8 cellular contexts compared by ENCODE assay signal in the genomic region with DNA sequence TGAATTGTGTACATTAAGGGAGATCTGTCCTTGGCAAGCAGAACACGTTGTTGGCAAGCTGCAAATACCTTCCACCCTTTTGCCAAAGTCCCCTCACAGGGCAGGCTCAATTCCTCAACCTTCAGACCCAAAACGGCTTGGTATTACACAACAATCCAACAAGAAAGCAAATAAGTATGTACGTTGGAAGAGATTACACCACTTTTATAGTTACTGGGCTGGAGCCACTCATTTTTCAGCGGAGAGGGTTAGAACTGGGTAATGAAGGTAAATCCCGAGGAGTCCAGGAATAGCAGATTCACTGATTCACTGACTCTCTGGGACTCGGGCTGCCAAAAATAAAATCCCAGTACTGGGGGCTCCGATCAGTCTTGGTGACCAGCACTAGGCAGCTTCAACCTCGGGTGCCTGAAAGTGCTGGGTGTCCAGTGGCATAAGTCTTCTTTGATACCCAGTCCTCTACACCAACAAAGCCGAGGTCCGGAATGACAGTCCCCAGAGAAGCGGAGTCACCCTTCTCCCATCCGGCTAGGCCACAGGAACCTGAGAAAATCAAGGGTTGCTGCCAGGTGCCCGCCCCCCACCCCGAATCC. TPM values are rescaled to one million over a fixed set of nuclear protein-coding genes. Genes with fewer than 3 reads are reported as not detected.
A peak's percentile ranks its signal among the peaks of the same experiment; 100 is the strongest.
DNase-seq lines count a peak whose midpoint lies in the region; ATAC-seq and TF ChIP-seq lines count a peak whose summit lies in the region.

No MANE protein-coding gene starts in this region.

- peaks cover 21% of the 10 kb centered on the region for H3K79me2 ChIP-seq in osteoblast (ENCODE audit: insufficient read depth, low read length)

- H3K9me3 ChIP-seq in osteoblast (ENCODE audit: low read depth, low read length), result no peaks in the 10 kb centered on the region

- H3K4me2 ChIP-seq in osteoblast (ENCODE audit: insufficient read depth, low read length), result peak overlapping the region; percentile 83

- no peaks in the 10 kb centered on the region for H3K36me3 ChIP-seq in osteoblast (ENCODE audit: insufficient read depth, low read length)

- H3K4me1 ChIP-seq in osteoblast (ENCODE audit: insufficient read depth, low read length), result peaks cover 5% of the 10 kb centered on the region

- no peaks in the 10 kb centered on the region for H3K27me3 ChIP-seq in osteoblast (ENCODE audit: insufficient read depth, low read length)

- peak; percentile 1 for ATAC-seq in HG02759 (IDR thresholded peaks at IDR 0.05; ENCODE audit: unreplicated experiment)
- no peak for ATAC-seq in HG03025 (IDR thresholded peaks at IDR 0.05; ENCODE audit: low FRiP score, unreplicated experiment)

- H3K4me3 ChIP-seq in GM12864 (ENCODE audit: low read depth, low read length) (peak overlapping the region; percentile 80), foreskin fibroblast (ENCODE audit: low read depth in 1 of 2, low read length in 2 of 2) (peak overlapping the region; percentile 78 to 79), osteoblast (ENCODE audit: insufficient read depth, low read length) (peak overlapping the region; percentile 89)

- TF ChIP-seq CTCF in GM12864 (IDR thresholded peaks at IDR 0.05; ENCODE audit: low read depth, low read length, missing control alignments) (no peak), foreskin fibroblast (IDR thresholded peaks at IDR 0.05; ENCODE audit: low read depth, low read length) (no peak), osteoblast (IDR thresholded peaks at IDR 0.05; ENCODE audit: extremely low read depth, low read depth, low read length) (no peak)

- H4K20me1 ChIP-seq in osteoblast (ENCODE audit: insufficient read depth, low read length), result no peaks in the 10 kb centered on the region

- H3K27ac ChIP-seq in osteoblast (ENCODE audit: low read depth, low read length), result peak overlapping the region; percentile 85

- peak overlapping the region; percentile 91 for H2AFZ ChIP-seq in osteoblast (ENCODE audit: low read length)

- DNase-seq in GM12864 (ENCODE audit: low read depth), result no peak
- DNase-seq in SW480 (ENCODE audit: low spot score), result peak; percentile 3
- peak in 1 of 2 donors; percentile 21 for DNase-seq in foreskin fibroblast
- no peak for DNase-seq in osteoblast (ENCODE audit: insufficient read length, low spot score, missing footprints)
- no peak for DNase-seq in GF-D8 (lab: John Stamatoyannopoulos, UW)
- no peak for DNase-seq in effector CD4-positive, alpha-beta T cell

RNA-seq across cellular contexts. Expression of gene TIMM8A, which starts 0.6 kb away (rescaled TPM):
- 2.7 and 2.9 TPM in 2 replicates for total RNA-seq in osteoblast

RNA-seq across cellular contexts. Expression of gene BTK, which starts 38.0 kb away (rescaled TPM):
- total RNA-seq in osteoblast, result not detected in 2 replicates

RNA-seq across cellular contexts. Expression of gene RPL36A, which starts 42.9 kb away (rescaled TPM):
- total RNA-seq in osteoblast, result 87.2 and 105 TPM in 2 replicates

RNA-seq across cellular contexts. Expression of gene TAF7L, which starts 56.8 kb away (rescaled TPM):
- total RNA-seq in osteoblast, result 0.29 and 0.36 TPM in 2 replicates

RNA-seq across cellular contexts. Expression of gene GLA, which starts 59.8 kb away (rescaled TPM):
- 22.8 and 26.5 TPM in 2 replicates for total RNA-seq in osteoblast
